19 cellular contexts compared by ENCODE assay signal in the genomic region with DNA sequence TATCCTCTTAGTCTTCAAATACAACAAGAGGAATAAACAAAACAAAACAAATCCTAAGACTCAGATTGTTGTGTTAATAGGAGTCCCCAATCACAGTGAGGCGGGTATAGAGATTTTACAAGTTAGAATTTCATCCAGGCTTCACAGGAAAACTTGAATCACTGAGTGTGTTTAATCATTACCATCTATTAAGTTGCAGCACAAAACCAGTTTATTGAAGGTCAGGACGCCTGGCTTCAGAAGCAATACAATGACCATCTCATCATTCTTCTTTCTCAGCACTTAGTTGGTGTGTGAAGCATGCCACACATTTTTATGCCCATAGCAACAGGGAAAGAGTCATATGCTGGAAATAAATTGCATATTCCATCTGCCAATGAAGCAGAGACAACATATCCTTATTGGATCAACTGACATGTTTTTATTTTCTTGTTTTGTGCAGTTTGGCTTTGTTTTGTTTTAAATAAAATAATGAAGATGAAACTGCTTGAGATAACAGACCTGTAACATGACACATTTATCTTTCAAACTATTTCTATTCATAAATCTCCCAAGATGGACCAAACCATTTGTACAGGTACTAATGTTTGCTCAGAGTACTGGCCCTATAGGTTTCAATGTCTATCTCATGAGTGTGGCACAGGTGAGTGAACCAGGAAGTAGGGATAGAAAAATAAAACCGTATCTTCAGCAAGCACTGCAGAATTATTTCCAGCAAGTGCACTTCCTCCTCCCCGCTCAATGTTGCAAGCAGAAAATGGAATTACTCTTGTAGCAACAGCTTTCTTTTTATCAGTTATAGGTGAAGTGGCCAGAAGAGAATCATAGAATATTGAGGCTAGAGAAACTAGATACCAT. TPM values are rescaled to one million over a fixed set of nuclear protein-coding genes. Genes with fewer than 3 reads are reported as not detected.
"Had no signal": no experiment of that assay in that cellular context is flagged by ENCODE, and none has a peak within 500 bp of the region (broad histone marks: within the 10 kb centered on the region; RNA-seq: fewer than 3 reads in every experiment).

No MANE protein-coding gene starts in this region.

- H3K4me1 ChIP-seq: ascending aorta, gastrocnemius medialis, heart right ventricle, left ventricle myocardium inferior had no signal

- H3K27ac ChIP-seq: ascending aorta, gastrocnemius medialis, heart right ventricle, left ventricle myocardium inferior, WERI-Rb-1 had no signal

- H3K4me3 Mint-ChIP-seq: activated CD8-positive, alpha-beta T cell treated with anti-CD3 and anti-CD28 coated beads for 36 hours; activated T-cell treated with anti-CD3 and anti-CD28 coated beads, Interleukin-2, amount 50 U/mL, for 72 hours; neural crest cell; stimulated activated naive CD8-positive, alpha-beta T cell treated with anti-CD3 and anti-CD28 coated beads, Interleukin-15, Interleukin-2, amounts not matched to agents 100 ng/mL and 50 ng/mL, for 24 hours had no signal

- H3K9me3 Mint-ChIP-seq: activated CD8-positive, alpha-beta T cell treated with anti-CD3 and anti-CD28 coated beads for 36 hours; activated T-cell treated with anti-CD3 and anti-CD28 coated beads, Interleukin-2, amount 50 U/mL, for 72 hours; neural crest cell; stimulated activated naive CD8-positive, alpha-beta T cell treated with anti-CD3 and anti-CD28 coated beads, Interleukin-15, Interleukin-2, amounts not matched to agents 100 ng/mL and 50 ng/mL, for 24 hours had no signal

- H3K27me3 ChIP-seq: ascending aorta, gastrocnemius medialis, heart right ventricle had no signal

- FAIRE-seq: endothelial cell of umbilical vein, keratinocyte had no signal

- H3K27ac Mint-ChIP-seq: activated CD8-positive, alpha-beta T cell treated with anti-CD3 and anti-CD28 coated beads for 36 hours; activated T-cell treated with anti-CD3 and anti-CD28 coated beads, Interleukin-2, amount 50 U/mL, for 72 hours; stimulated activated naive CD8-positive, alpha-beta T cell treated with anti-CD3 and anti-CD28 coated beads, Interleukin-15, Interleukin-2, amounts not matched to agents 100 ng/mL and 50 ng/mL, for 24 hours had no signal

- H3K4me3 ChIP-seq: ascending aorta, gastrocnemius medialis, heart right ventricle, left ventricle myocardium inferior had no signal

- H3K36me3 ChIP-seq: ascending aorta, gastrocnemius medialis, heart right ventricle, left ventricle myocardium inferior, WERI-Rb-1 had no signal

- H3K4me1 Mint-ChIP-seq: neural crest cell had no signal

- H3K9me3 ChIP-seq: ascending aorta, gastrocnemius medialis, heart right ventricle, left ventricle myocardium inferior had no signal

- DNase-seq: activated CD4-positive, alpha-beta T cell treated with anti-CD3 and anti-CD28 coated beads for 4 hours; activated CD8-positive, alpha-beta memory T cell treated with anti-CD3 and anti-CD28 coated beads, Interleukin-2, amount 50 U/mL, for 4 hours; activated CD8-positive, alpha-beta T cell treated with anti-CD3 and anti-CD28 coated beads for 36 hours; activated T-cell treated with anti-CD3 and anti-CD28 coated beads, Interleukin-2, amount 50 U/mL, for 72 hours; gastrocnemius medialis; heart right ventricle; left ventricle myocardium inferior; mesenchymal stem cell; stimulated activated CD4-positive, alpha-beta T cell treated with anti-CD3 and anti-CD28 coated beads, Interleukin-4, amount 100 ng/mL, for 1 hour; stimulated activated CD8-positive, alpha-beta memory T cell treated with anti-CD3 and anti-CD28 coated beads, Interleukin-4, amount 100 ng/mL, for 48 hours; WERI-Rb-1 had no signal

RNA-seq across cellular contexts. Expression of gene TAC1, which starts 40.4 kb away (rescaled TPM):
- total RNA-seq: activated CD8-positive, alpha-beta T cell treated with anti-CD3 and anti-CD28 coated beads for 36 hours; ascending aorta; endothelial cell of umbilical vein; heart right ventricle; left ventricle myocardium inferior; myocyte; neural crest cell; osteocyte had no signal
- polyA plus RNA-seq: endothelial cell of umbilical vein, fibroblast of lung, keratinocyte had no signal
